ENCODE assay signal across 28 cellular contexts in the genomic region with DNA sequence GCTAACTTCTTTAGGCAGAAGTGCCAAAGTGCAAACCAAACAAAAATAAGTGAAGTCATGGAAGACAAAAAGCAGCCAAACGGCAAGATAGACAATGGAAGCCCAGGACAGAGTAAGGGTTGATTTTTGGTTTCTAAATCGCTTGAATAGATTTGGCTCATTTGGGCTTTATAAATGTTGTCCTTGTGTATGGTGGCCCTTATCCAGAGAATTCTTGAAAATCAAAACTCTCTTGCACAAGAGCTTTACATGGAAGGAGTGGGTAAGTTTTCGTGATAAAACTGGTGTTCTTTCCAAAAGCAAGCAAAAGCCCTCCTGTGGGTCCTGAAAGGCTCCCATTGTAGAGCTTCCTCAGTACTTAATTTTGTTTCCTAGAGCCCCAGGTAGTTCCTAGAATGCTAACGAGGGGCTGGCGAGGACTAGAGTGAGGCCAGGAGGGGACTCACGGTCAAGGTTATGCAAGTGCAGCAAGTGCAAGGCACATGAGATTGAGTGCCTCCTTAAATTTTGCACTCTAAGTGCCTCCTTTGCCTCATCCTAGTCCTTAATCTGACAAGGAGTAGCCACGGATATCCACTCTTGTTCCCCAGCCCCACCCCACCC. TPM values are rescaled to one million over a fixed set of nuclear protein-coding genes. Genes with fewer than 3 reads are reported as not detected.
"Had no signal": no experiment of that assay in that cellular context is flagged by ENCODE, and none has a peak within 500 bp of the region (broad histone marks: within the 10 kb centered on the region; RNA-seq: fewer than 3 reads in every experiment).

No MANE protein-coding gene starts in this region.

- DNase-seq: activated CD4-positive, alpha-beta T cell treated with anti-CD3 and anti-CD28 coated beads for 1 hour; activated CD4-positive, alpha-beta T cell treated with anti-CD3 and anti-CD28 coated beads, Interleukin-2, amount 50 U/mL, for 1 hour; activated CD8-positive, alpha-beta T cell treated with anti-CD3 and anti-CD28 coated beads, Interleukin-2, amount 10 ng/mL, durations not matched to agents 7 days and 5 days; activated T-cell treated with anti-CD3 and anti-CD28 coated beads, Interleukin-2, amount 50 U/mL, for 1 hour; aorta; caudate nucleus; dermis blood vessel endothelial cell; effector memory CD8-positive, alpha-beta T cell; esophagus squamous epithelium; gastrocnemius medialis; head of caudate nucleus; hypothalamus; immature natural killer cell; naive thymus-derived CD8-positive, alpha-beta T cell; stimulated activated CD4-positive, alpha-beta T cell treated with anti-CD3 and anti-CD28 coated beads, Interleukin-4, amount 100 ng/mL, for 4 hours; stimulated activated naive CD8-positive, alpha-beta T cell treated with anti-CD3 and anti-CD28 coated beads, Interleukin-15, Interleukin-2, amounts not matched to agents 100 U/mL and 50 U/mL, for 24 hours; T-cell; upper lobe of right lung; WERI-Rb-1 had no signal

- H3K36me3 ChIP-seq: esophagus squamous epithelium, gastrocnemius medialis, right atrium auricular region, upper lobe of right lung, WERI-Rb-1 had no signal

- H3K9me3 ChIP-seq: gastrocnemius medialis, upper lobe of right lung had no signal

- ATAC-seq: activated CD8-positive, alpha-beta T cell treated with anti-CD3 and anti-CD28 coated beads, Interleukin-2, amount 10 ng/mL, durations not matched to agents 7 days and 5 days; activated naive CD4-positive, alpha-beta T cell treated with anti-CD3 and anti-CD28 coated beads, Interleukin-2, amount 50 U/mL, for 72 hours; effector memory CD8-positive, alpha-beta T cell; gastrocnemius medialis; left lobe of liver; naive thymus-derived CD8-positive, alpha-beta T cell; stimulated activated naive CD8-positive, alpha-beta T cell treated with anti-CD3 and anti-CD28 coated beads, Interleukin-15, Interleukin-2, amounts not matched to agents 100 U/mL and 50 U/mL, for 24 hours; T-cell; upper lobe of right lung had no signal

- FAIRE-seq: TTC549 had no signal

- H3K4me3 ChIP-seq: esophagus squamous epithelium, lung, right atrium auricular region, upper lobe of right lung had no signal

- H3K27ac ChIP-seq: esophagus squamous epithelium, gastrocnemius medialis, right atrium auricular region, upper lobe of right lung had no signal

RNA-seq across cellular contexts. Expression of a gene that starts 4.1 kb away (rescaled TPM):
- total RNA-seq: activated CD8-positive, alpha-beta T cell treated with anti-CD3 and anti-CD28 coated beads, Interleukin-2, amount 10 ng/mL, durations not matched to agents 7 days and 5 days; activated naive CD4-positive, alpha-beta T cell treated with anti-CD3 and anti-CD28 coated beads, Interleukin-2, amount 50 U/mL, for 72 hours; aorta; dermis blood vessel endothelial cell; esophagus squamous epithelium; kidney epithelial cell; left lobe of liver; lung; naive thymus-derived CD8-positive, alpha-beta T cell; osteocyte; progenitor cell of endocrine pancreas; right atrium auricular region; subcutaneous adipose tissue; T-cell; upper lobe of right lung had no signal

RNA-seq across cellular contexts. Expression of a gene that starts 27.2 kb away (rescaled TPM):
- total RNA-seq: activated CD8-positive, alpha-beta T cell treated with anti-CD3 and anti-CD28 coated beads, Interleukin-2, amount 10 ng/mL, durations not matched to agents 7 days and 5 days; activated naive CD4-positive, alpha-beta T cell treated with anti-CD3 and anti-CD28 coated beads, Interleukin-2, amount 50 U/mL, for 72 hours; dermis blood vessel endothelial cell; esophagus squamous epithelium; left lobe of liver; naive thymus-derived CD8-positive, alpha-beta T cell; right atrium auricular region; T-cell; upper lobe of right lung had no signal
